ENCODE assay signal across 1 cellular context in the genomic region with DNA sequence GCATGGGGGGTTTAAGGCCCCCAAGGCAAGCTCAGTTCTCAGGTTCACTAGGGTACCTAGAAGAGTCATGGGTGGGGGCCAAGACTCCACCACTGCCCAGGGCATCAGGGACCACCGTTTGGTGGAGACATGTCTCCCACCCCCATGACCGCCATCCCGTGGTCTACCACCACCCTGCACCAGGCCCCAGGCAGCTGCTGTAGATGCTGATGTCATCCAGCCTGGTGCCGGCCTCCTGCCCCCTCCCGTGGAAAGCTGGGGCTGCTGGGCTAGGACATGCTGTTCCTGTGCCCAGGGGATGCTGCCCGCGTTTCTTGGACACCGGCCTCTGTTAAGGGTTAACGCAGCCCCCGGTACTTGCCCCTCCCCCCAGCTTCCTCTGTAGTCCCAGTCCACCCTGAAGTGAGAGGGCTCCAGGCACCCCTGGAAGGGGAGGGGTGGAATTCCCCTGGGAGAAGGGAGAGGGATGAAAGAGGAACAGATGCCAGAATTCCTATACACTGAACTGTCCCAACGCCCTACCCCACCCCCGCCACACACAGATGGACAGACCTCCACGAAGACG.
TF ChIP-seq lines count a peak whose summit lies in the region.

No MANE protein-coding gene starts in this region.

TF ChIP-seq in H1, 55 proteins besides CTCF, POLR2A, EP300 and RAD21:
- TF ChIP-seq BACH1 (IDR thresholded peaks at IDR 0.05; ENCODE audit: low read length) = no peak
- TF ChIP-seq CBX5 (IDR thresholded peaks at IDR 0.05; ENCODE audit: low read depth, low read length) = no peak
- TF ChIP-seq MAFK (IDR thresholded peaks at IDR 0.05; ENCODE audit: low read depth, low read length) = no peak
- 0 out of 2 replicates have a peak, but pooled peaks have one; percentile 37 for TF ChIP-seq RBBP5 (IDR thresholded peaks at IDR 0.05; ENCODE audit: borderline replicate concordance, low read depth, low read length)
- no peak for TF ChIP-seq NRF1 (IDR thresholded peaks at IDR 0.05; ENCODE audit: low read depth, low read length)
- TF ChIP-seq JUND (IDR thresholded peaks at IDR 0.05; ENCODE audit: low read length) = no peak
- no peak for TF ChIP-seq BRCA1 (IDR thresholded peaks at IDR 0.05; ENCODE audit: low read depth, low read length)
